14 cellular contexts compared by ENCODE assay signal in genomic region chr4:18917689-18918088, GRCh38.
"Had no signal": no experiment of that assay in that cellular context is flagged by ENCODE, and none has a peak within 500 bp of the region (broad histone marks: within the 10 kb centered on the region; RNA-seq: fewer than 3 reads in every experiment).

No MANE protein-coding gene starts in this region.

- H3K36me3 ChIP-seq: breast epithelium, lower lobe of right lung, upper lobe of left lung had no signal

- H3K27ac ChIP-seq: breast epithelium, lower lobe of right lung, testis, upper lobe of left lung had no signal

- ATAC-seq: left cardiac atrium; lower lobe of right lung; sciatic nerve; stimulated activated naive CD8-positive, alpha-beta T cell treated with anti-CD3 and anti-CD28 coated beads, Interleukin-15, amount 100 ng/mL, for 72 hours had no signal

- H3K9me3 ChIP-seq: testis had no signal

- H3K4me1 ChIP-seq: breast epithelium, lower lobe of right lung, testis, upper lobe of left lung had no signal

- H3K4me3 ChIP-seq: breast epithelium, lower lobe of right lung, testis, upper lobe of left lung had no signal

- DNase-seq: activated CD4-positive, CD25-positive, alpha-beta regulatory T cell treated with anti-CD3 and anti-CD28 coated beads, Interleukin-2, amount 50 U/mL, for 72 hours; activated naive CD8-positive, alpha-beta T cell treated with anti-CD3 and anti-CD28 coated beads for 36 hours; foreskin melanocyte; head of caudate nucleus; immature natural killer cell; left cardiac atrium; lower lobe of right lung; midbrain; stimulated activated CD4-positive, alpha-beta T cell treated with anti-CD3 and anti-CD28 coated beads, Interleukin-1b, Interleukin-23, amount 100 ng/mL, for 48 hours; stimulated activated naive CD8-positive, alpha-beta T cell treated with anti-CD3 and anti-CD28 coated beads, Interleukin-15, amount 100 ng/mL, for 72 hours; testis; upper lobe of left lung had no signal

- H3K27me3 ChIP-seq: breast epithelium, testis, upper lobe of left lung had no signal
